8 cellular contexts compared by ENCODE assay signal in genomic region chr3:159852821-159853505, GRCh38. TPM values are rescaled to one million over a fixed set of nuclear protein-coding genes. Genes with fewer than 3 reads are reported as not detected.
DNase-seq lines count a peak whose midpoint lies in the region; ATAC-seq, FAIRE-seq and TF ChIP-seq lines count a peak whose summit lies in the region.

No MANE protein-coding gene starts in this region.

- H3K4me3 Mint-ChIP-seq in MCF 10A (ENCODE audit: unreplicated experiment) = peak overlapping the region; percentile 66
- no peak overlapping the region for H3K4me3 Mint-ChIP-seq in activated CD4-positive, alpha-beta memory T cell treated with anti-CD3 and anti-CD28 coated beads, Interleukin-2, amount 10 ng/mL, durations not matched to agents 7 days and 5 days

- H3K36me3 Mint-ChIP-seq in MCF 10A (ENCODE audit: insufficient read depth, unreplicated experiment) = no peaks in the 10 kb centered on the region
- no peaks in the 10 kb centered on the region for H3K36me3 Mint-ChIP-seq in activated CD4-positive, alpha-beta memory T cell treated with anti-CD3 and anti-CD28 coated beads, Interleukin-2, amount 10 ng/mL, durations not matched to agents 7 days and 5 days (ENCODE audit: low read depth)

- H3K4me3 ChIP-seq in A549 (no peak overlapping the region), keratinocyte (ENCODE audit: control insufficient read depth in 2 of 3, extremely low read depth in 1 of 3, insufficient read depth in 2 of 3, low read depth in 1 of 3, low read length in 3 of 3) (peak overlapping the region in 2 of 3 experiments; percentile 18 to 46)

- H3K4me2 ChIP-seq in A549 (peak overlapping the region; percentile 64), keratinocyte (ENCODE audit: control insufficient read depth, extremely low read depth, insufficient read depth, low read depth, low read length) (peak overlapping the region; percentile 67)

- CTCF ChIA-PET in A549 (lab: Yijun Ruan, JAX) (interaction anchor here (1.0 to 4.0 kb wide), 7 partner anchors 11 to 154 kb away, joined by 3 to 18 read pairs (median 4); partner anchors contain the start of gene IL12A), HEK293T (lab: Yijun Ruan, JAX) (interaction anchor here (1.3 to 2.1 kb wide), 2 partner anchors 25 to 32 kb away, joined by 4 to 8 read pairs; no protein-coding TSS in a partner anchor), MCF 10A (lab: Yijun Ruan, JAX) (interaction anchor here (0.6 to 9.7 kb wide), 19 partner anchors 8 to 1434 kb away, joined by 3 to 87 read pairs (median 4); partner anchors contain the start of gene SCHIP1)
- CTCF ChIA-PET in activated CD4-positive, alpha-beta memory T cell treated with anti-CD3 and anti-CD28 coated beads, Interleukin-2, amount 10 ng/mL, durations not matched to agents 7 days and 5 days (lab: Charles Lee) = no interaction called here

- peak overlapping the region; percentile 61 for H2AFZ ChIP-seq in keratinocyte (ENCODE audit: control insufficient read depth, low read length)

- H3K9me1 ChIP-seq in keratinocyte (ENCODE audit: control insufficient read depth, extremely low read depth, insufficient read depth, low read length) = no peaks in the 10 kb centered on the region

- TF ChIP-seq CTCF in A549 (IDR thresholded peaks at IDR 0.05) = no peak
- no peak for TF ChIP-seq CTCF in MCF 10A (IDR thresholded peaks at IDR 0.05; ENCODE audit: unreplicated experiment)
- TF ChIP-seq CTCF in keratinocyte (optimal IDR thresholded peaks at IDR 0.05 in 1 of 3, IDR thresholded peaks at IDR 0.05 in 1 of 3, conservative IDR thresholded peaks at IDR 0.05 in 1 of 3; ENCODE audit: extremely low read depth in 1 of 3, insufficient read depth in 2 of 3, low read length in 3 of 3) = no peak

- intact Hi-C loops in MCF 10A (cut with micrococcal nuclease) = no loop called here

- peaks cover 38% of the 10 kb centered on the region for H3K4me1 Mint-ChIP-seq in MCF 10A (ENCODE audit: insufficient read depth, unreplicated experiment)
- H3K4me1 Mint-ChIP-seq in activated CD4-positive, alpha-beta memory T cell treated with anti-CD3 and anti-CD28 coated beads, Interleukin-2, amount 10 ng/mL, durations not matched to agents 7 days and 5 days = peaks cover 2% of the 10 kb centered on the region

- BruUV-seq in MCF 10A (replicated peaks; lab: Mats Ljungman, UMichigan) = no TSS peak

- H3K4me1 ChIP-seq in A549 (peaks cover 48% of the 10 kb centered on the region), keratinocyte (ENCODE audit: control insufficient read depth, extremely low read depth, insufficient read depth, low read length) (peaks cover 32% of the 10 kb centered on the region)

- DNase-seq in A549 (ENCODE audit: low read depth in 1 of 2, low spot score in 1 of 2) (peak in 1 of 2 experiments; percentile 10), HEK293T (ENCODE audit: extremely low spot score) (peak; percentile 18), MCF 10A (ENCODE audit: unreplicated experiment) (peak; percentile 57), keratinocyte (ENCODE audit: low read depth, low spot score) (no peak), superior temporal gyrus (ENCODE audit: extremely low spot score) (peak; percentile 79)
- DNase-seq in activated CD4-positive, alpha-beta memory T cell treated with anti-CD3 and anti-CD28 coated beads, Interleukin-2, amount 10 ng/mL, durations not matched to agents 7 days and 5 days = no peak

- peak overlapping the region; percentile 47 for H3K9ac ChIP-seq in keratinocyte (ENCODE audit: control insufficient read depth, extremely low read depth, insufficient read depth, low read length)

- no peaks in the 10 kb centered on the region for H3K9me3 Mint-ChIP-seq in MCF 10A (ENCODE audit: unreplicated experiment)
- H3K9me3 Mint-ChIP-seq in activated CD4-positive, alpha-beta memory T cell treated with anti-CD3 and anti-CD28 coated beads, Interleukin-2, amount 10 ng/mL, durations not matched to agents 7 days and 5 days = no peaks in the 10 kb centered on the region

- no peaks in the 10 kb centered on the region for H3K27me3 ChIP-seq in keratinocyte (ENCODE audit: control insufficient read depth, extremely low read depth, insufficient read depth, low read length)

- dilution Hi-C loops in keratinocyte (cut with MboI; ENCODE audit: extremely low pct_ligation_motif_present, low sequenced_read_pairs) = no loop called here

- peak overlapping the region; percentile 92 for H3K27ac Mint-ChIP-seq in MCF 10A (ENCODE audit: low read depth, unreplicated experiment)
- no peak overlapping the region for H3K27ac Mint-ChIP-seq in activated CD4-positive, alpha-beta memory T cell treated with anti-CD3 and anti-CD28 coated beads, Interleukin-2, amount 10 ng/mL, durations not matched to agents 7 days and 5 days

- no peak for TF ChIP-seq RAD21 in A549 (conservative IDR thresholded peaks at IDR 0.05 in 1 of 2, IDR thresholded peaks at IDR 0.05 in 1 of 2)

- no peak for FAIRE-seq in A549 (lab: Jason Lieb, UNC)
- no peak for FAIRE-seq in keratinocyte (lab: Jason Lieb, UNC)

- ATAC-seq in A549 = peak; percentile 49 to 60; a peak in 5 of 6 replicates
- ATAC-seq in HG03469 (IDR thresholded peaks at IDR 0.05; ENCODE audit: unreplicated experiment) = no peak
- ATAC-seq in HG02623 (IDR thresholded peaks at IDR 0.05; ENCODE audit: unreplicated experiment) = no peak

- POLR2A ChIA-PET in A549 (lab: Yijun Ruan, JAX) = interaction anchor here (0.6 kb wide), 1 partner anchor 27 kb away, joined by 3 read pairs; no protein-coding TSS in a partner anchor
- POLR2A ChIA-PET in HEK293T (lab: Yijun Ruan, JAX) = no interaction called here
- POLR2A ChIA-PET in MCF 10A (lab: Yijun Ruan, JAX) = interaction anchor here (0.5 to 7.8 kb wide), 17 partner anchors 11 to 124 kb away, joined by 3 to 181 read pairs (median 5); partner anchors contain the start of gene SCHIP1
- POLR2A ChIA-PET in activated CD4-positive, alpha-beta memory T cell treated with anti-CD3 and anti-CD28 coated beads, Interleukin-2, amount 10 ng/mL, durations not matched to agents 7 days and 5 days (lab: Charles Lee) = no interaction called here

- peak overlapping the region; percentile 51 to 80; a peak in 5 of 6 replicates for H3K27ac ChIP-seq in A549
- peak overlapping the region; percentile 77 for H3K27ac ChIP-seq in keratinocyte (ENCODE audit: control insufficient read depth, insufficient read depth, low read length)

- no peaks in the 10 kb centered on the region for H4K20me1 ChIP-seq in keratinocyte (ENCODE audit: control insufficient read depth, extremely low read depth, insufficient read depth, low read length)

- peaks cover 65% of the 10 kb centered on the region for H3K79me2 ChIP-seq in keratinocyte (ENCODE audit: control insufficient read depth, insufficient read depth, low read length)

- no peak for TF ChIP-seq POLR2A in A549 (IDR thresholded peaks at IDR 0.05; ENCODE audit: low read length)

- H3K9me3 ChIP-seq in A549 = no peaks in the 10 kb centered on the region
- no peaks in the 10 kb centered on the region for H3K9me3 ChIP-seq in keratinocyte (ENCODE audit: control insufficient read depth, low read depth, low read length)

- WGBS in A549 (ENCODE audit: missing lambda C conversion rate) = 40% methylated on average over 11 of the region's 11 CpGs

- H3K27me3 Mint-ChIP-seq in MCF 10A (ENCODE audit: insufficient read depth, unreplicated experiment) = no peaks in the 10 kb centered on the region
- peaks cover 41% of the 10 kb centered on the region for H3K27me3 Mint-ChIP-seq in activated CD4-positive, alpha-beta memory T cell treated with anti-CD3 and anti-CD28 coated beads, Interleukin-2, amount 10 ng/mL, durations not matched to agents 7 days and 5 days

- TF ChIP-seq EP300 in A549 (IDR thresholded peaks at IDR 0.05) = no peak

- no peaks in the 10 kb centered on the region for H3K36me3 ChIP-seq in keratinocyte (ENCODE audit: control insufficient read depth in 2 of 2, extremely low read depth in 1 of 2, insufficient read depth in 2 of 2, low read length in 2 of 2)

TF ChIP-seq in A549, 52 proteins besides CTCF, POLR2A, EP300 and RAD21 (continues in another document):
- no peak for TF ChIP-seq TP53 (CRISPR knock-in tag; IDR thresholded peaks at IDR 0.05)
- no peak for TF ChIP-seq ZNF302 (CRISPR knock-in tag; IDR thresholded peaks at IDR 0.05)
- no peak for TF ChIP-seq EHMT2 (IDR thresholded peaks at IDR 0.05; ENCODE audit: low read depth)
- TF ChIP-seq KDM1A (IDR thresholded peaks at IDR 0.05; ENCODE audit: low read depth) = no peak
- no peak for TF ChIP-seq ZFP36 (IDR thresholded peaks at IDR 0.05; ENCODE audit: borderline replicate concordance, partially characterized antibody)
- no peak for TF ChIP-seq HOXB13 (CRISPR knock-in tag; IDR thresholded peaks at IDR 0.05; ENCODE audit: low read depth)
- TF ChIP-seq CBX8 (IDR thresholded peaks at IDR 0.05) = no peak
- no peak for TF ChIP-seq BHLHE40 (IDR thresholded peaks at IDR 0.05; ENCODE audit: low read depth, low read length)
- TF ChIP-seq ZC3H11A (IDR thresholded peaks at IDR 0.05) = no peak

TF ChIP-seq in HEK293T, 16 proteins besides CTCF, POLR2A, EP300 and RAD21 (continues in another document):
- TF ChIP-seq PKNOX1 (IDR thresholded peaks at IDR 0.05) (no peak), ELF4 (IDR thresholded peaks at IDR 0.05) (no peak), FOXA1 (IDR thresholded peaks at IDR 0.05) (no peak)

RNA-seq across cellular contexts. Expression of gene SCHIP1, which starts 13.3 kb away (rescaled TPM):
- 2.7 and 3.5 TPM in 2 replicates for polyA plus RNA-seq in A549 (2011; rRNA removed)
- 0.13 and 0.15 TPM in 2 replicates for polyA plus RNA-seq in A549 (2012; cell fraction: cytosol; rRNA removed)
- 1.3 TPM in 2 replicates for polyA plus RNA-seq in A549 (2012; cell fraction: nucleus; rRNA removed)
- 2.0 to 3.6 TPM (median 2.6 TPM) in 3 replicates for polyA plus RNA-seq in A549 (2017; fragmentation: RNase III; extraction: RNeasy Plus Mini Kit Qiagen cat#74134 plus additional on column Dnase treatment)
- polyA minus RNA-seq in A549 (2011; rRNA and poly(A)+ RNA removed) = 5.2 and 7.1 TPM in 2 replicates
- 1.2 and 5.9 TPM in 2 replicates for total RNA-seq in MCF 10A (2022)
- polyA plus RNA-seq in keratinocyte = 0.80 to 3.1 TPM (median 1.5 TPM) in 3 replicates
- polyA plus RNA-seq in keratinocyte (2011; ENCODE audit: low read depth) = 3.5 TPM
- polyA plus RNA-seq in keratinocyte (2011; cell fraction: cytosol; rRNA removed) = 0.27 and 0.63 TPM in 2 replicates
- 3.5 and 3.6 TPM in 2 replicates for polyA plus RNA-seq in keratinocyte (2011; cell fraction: nucleus; rRNA removed)
- 0.79 and 1.9 TPM in 2 replicates for polyA plus RNA-seq in keratinocyte (2012; ENCODE audit: low replicate concordance)
- polyA minus RNA-seq in keratinocyte = 5.1 to 7.7 TPM (median 7.5 TPM) in 3 replicates
- not detected for polyA minus RNA-seq in keratinocyte (2011; cell fraction: cytosol; rRNA and poly(A)+ RNA removed)
- polyA minus RNA-seq in keratinocyte (2011; cell fraction: nucleus; rRNA and poly(A)+ RNA removed) = 7.0 and 22.3 TPM in 2 replicates
- under 1 TPM in 1 of 2 experiments, not detected in 1; 0.43 TPM for total RNA-seq in activated CD4-positive, alpha-beta memory T cell treated with anti-CD3 and anti-CD28 coated beads, Interleukin-2, amount 10 ng/mL, durations not matched to agents 7 days and 5 days

Comparison
In these comparisons a context has a peak if more than half of its experiments do, and no peak if none do; other contexts are left out.
1. ATAC-seq: peak in A549 (2 of 2); none in HG03469 (single experiment) and HG02623 (single experiment).
2. DNase-seq: peak in HEK293T (single experiment), MCF 10A (single experiment) and superior temporal gyrus (single experiment); none in keratinocyte (single experiment) and activated CD4-positive, alpha-beta memory T cell treated with anti-CD3 and anti-CD28 coated beads, Interleukin-2, amount 10 ng/mL, durations not matched to agents 7 days and 5 days (single experiment).
3. POLR2A ChIA-PET loops: an anchor here in A549 (0.6 kb wide) and MCF 10A (0.5 to 7.8 kb wide); none called in HEK293T and activated CD4-positive, alpha-beta memory T cell treated with anti-CD3 and anti-CD28 coated beads, Interleukin-2, amount 10 ng/mL, durations not matched to agents 7 days and 5 days.